7 cellular contexts compared by ENCODE assay signal in the genomic region with DNA sequence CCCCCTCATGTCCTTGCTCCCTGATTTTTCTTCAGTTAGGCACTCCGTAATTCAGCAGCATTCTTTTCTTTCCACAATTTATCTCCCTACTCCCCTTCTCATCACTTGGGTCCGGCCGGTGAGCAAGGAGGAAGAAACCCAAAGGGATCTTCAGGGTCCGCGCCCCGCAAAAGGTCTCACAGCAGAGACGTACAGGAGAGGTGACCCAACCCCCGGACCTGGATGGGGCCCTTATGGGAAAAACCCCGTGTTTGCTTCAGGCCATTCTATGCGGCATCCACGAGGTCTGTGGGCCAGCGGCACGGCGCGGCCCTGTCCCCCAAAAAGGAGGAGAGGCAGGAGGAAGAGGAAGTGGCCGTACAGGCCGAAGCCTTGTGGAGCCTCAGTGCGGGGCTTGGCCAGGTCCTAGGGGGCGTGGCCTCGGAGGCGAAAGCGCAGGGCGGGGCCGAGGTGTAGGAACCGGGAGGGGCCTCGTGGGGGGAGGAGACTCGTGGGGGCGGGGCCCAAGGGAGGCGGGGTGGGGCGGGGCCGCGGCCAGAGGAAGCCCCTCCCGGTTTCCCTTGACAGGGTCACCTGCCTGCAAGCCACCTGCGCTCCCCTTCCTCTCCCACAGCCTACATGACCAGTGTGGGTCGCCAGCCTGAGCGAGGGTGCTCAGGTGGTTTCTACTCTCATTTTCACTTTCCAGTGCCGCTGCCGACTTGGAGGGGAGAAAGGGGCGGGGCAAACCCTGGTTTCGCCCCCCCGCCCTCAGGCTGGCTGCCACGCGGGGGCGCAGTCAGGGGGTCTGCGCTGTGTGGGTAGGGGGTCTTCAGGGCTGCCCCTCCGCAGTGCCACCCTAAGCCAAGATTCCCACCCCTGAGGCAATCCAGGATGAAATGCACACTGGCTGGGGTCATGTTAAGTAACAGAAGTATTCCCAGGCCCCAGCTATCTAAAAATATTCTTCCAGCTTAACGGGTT.
DNase-seq lines count a peak whose midpoint lies in the region; ATAC-seq and TF ChIP-seq lines count a peak whose summit lies in the region.

No MANE protein-coding gene starts in this region.

- H3K4me1 Mint-ChIP-seq in activated B cell treated with CpG ODN at 0.5 μM for 24 hours = peaks cover 11% of the 10 kb centered on the region

- peak; percentile 68 for DNase-seq in NCI-H2029 treated with DMSO at 0.1 percent for 48 hours (lab: John Stamatoyannopoulos, UW)
- DNase-seq in activated B cell treated with CpG ODN at 0.5 μM for 24 hours = peak; percentile 86
- DNase-seq in central memory CD4-positive, alpha-beta T cell = peak; percentile 72
- peak; percentile 95 for DNase-seq in islet precursor cell
- peak; percentile 86 for DNase-seq in stimulated activated CD4-positive, alpha-beta T cell treated with anti-CD3 and anti-CD28 coated beads, Interleukin-12 subunit alpha, Interleukin-12 subunit beta, amount 100 ng/mL, for 4 hours

- CTCF ChIA-PET in activated B cell treated with CpG ODN at 0.5 μM for 24 hours (lab: Charles Lee) = interaction anchor here (0.6 kb wide), 2 partner anchors 21 to 159 kb away, joined by 3 read pairs; a partner anchor contains a TSS

- peak overlapping the region; percentile 92 for H3K27ac Mint-ChIP-seq in activated B cell treated with CpG ODN at 0.5 μM for 24 hours

- ATAC-seq in GM18502 (IDR thresholded peaks at IDR 0.05; ENCODE audit: poor library complexity, unreplicated experiment) = peak; percentile 92
- ATAC-seq in HG02852 (IDR thresholded peaks at IDR 0.05; ENCODE audit: unreplicated experiment) = peak; percentile 92
- peak; percentile 98 for ATAC-seq in activated B cell treated with CpG ODN at 0.5 μM for 24 hours (ENCODE audit: low read depth)

- H3K9me3 Mint-ChIP-seq in activated B cell treated with CpG ODN at 0.5 μM for 24 hours = no peaks in the 10 kb centered on the region

- no peaks in the 10 kb centered on the region for H3K27me3 Mint-ChIP-seq in activated B cell treated with CpG ODN at 0.5 μM for 24 hours

- peak overlapping the region; percentile 94 for H3K4me3 Mint-ChIP-seq in activated B cell treated with CpG ODN at 0.5 μM for 24 hours

- no peaks in the 10 kb centered on the region for H3K36me3 Mint-ChIP-seq in activated B cell treated with CpG ODN at 0.5 μM for 24 hours (ENCODE audit: low read depth)

- TF ChIP-seq CTCF in activated B cell treated with CpG ODN at 0.5 μM for 24 hours (IDR thresholded peaks at IDR 0.05) = no peak

- POLR2A ChIA-PET in activated B cell treated with CpG ODN at 0.5 μM for 24 hours (lab: Charles Lee) = interaction anchor here (0.6 to 1.1 kb wide), 6 partner anchors 15 to 252 kb away, joined by 3 to 5 read pairs (median 3); no protein-coding TSS in a partner anchor

- intact Hi-C loops in activated B cell treated with CpG ODN at 0.5 μM for 24 hours (cut with micrococcal nuclease) = loop anchor here (1.0 to 5.0 kb wide), 7 partner anchors 14 to 223 kb away; a partner anchor contains a TSS

Comparison
In these comparisons a context has a peak if more than half of its experiments do, and no peak if none do; other contexts are left out.
1. Peak in every context shown above with its lines: DNase-seq and ATAC-seq.